ENCODE assay signal across 8 cellular contexts in the genomic region with DNA sequence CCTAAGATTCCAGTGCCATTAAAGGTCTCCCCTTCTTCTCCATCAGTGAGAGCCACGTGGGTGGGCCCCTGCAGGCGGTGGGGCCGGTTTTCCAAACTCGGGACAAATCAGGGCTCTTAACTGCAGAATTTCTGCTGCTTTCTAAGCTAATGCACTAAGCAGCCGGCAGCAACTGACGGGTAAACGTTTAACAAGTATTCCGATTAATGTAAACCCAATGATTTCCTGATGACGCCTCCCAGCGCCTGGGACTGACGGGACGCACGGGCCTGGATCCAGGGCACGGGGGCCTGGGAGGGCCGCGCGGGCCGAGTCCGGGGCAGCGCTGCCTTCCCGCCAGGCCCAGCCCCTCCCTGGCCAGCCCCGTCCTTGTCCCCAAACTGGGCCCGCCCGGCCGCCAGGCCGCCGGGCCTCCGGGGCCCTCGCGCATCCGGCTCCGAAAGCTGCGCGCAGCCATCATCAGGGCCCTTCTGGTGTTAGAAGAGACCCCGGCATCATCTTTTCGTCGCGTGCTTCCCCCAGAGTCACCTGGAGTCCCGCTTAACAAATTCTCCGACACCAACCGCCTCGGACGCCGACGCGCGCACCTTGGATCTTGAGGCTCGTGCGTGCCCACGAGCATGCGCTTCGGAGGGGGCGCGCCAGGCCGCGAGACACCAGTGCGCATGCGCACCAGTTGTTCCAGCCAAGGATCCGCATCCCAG. TPM values are rescaled to one million over a fixed set of nuclear protein-coding genes. Genes with fewer than 3 reads are reported as not detected.
DNase-seq lines count a peak whose midpoint lies in the region; ATAC-seq lines count a peak whose summit lies in the region.

A gene (minus strand): TSS at position 616 of the 704 bp plus-strand sequence. CDS start 1,812 bp downstream, outside the sequence.

- peak; percentile 33 for DNase-seq in A172 (ENCODE audit: low spot score)
- DNase-seq in NCI-H510A (lab: John Stamatoyannopoulos, UW), result peak; percentile 83
- DNase-seq in activated CD4-positive, alpha-beta T cell treated with anti-CD3 and anti-CD28 coated beads for 48 hours, result peak; percentile 85
- peak; percentile 92 for DNase-seq in kidney tubule cell (ENCODE audit: low spot score)
- peak; percentile 52 to 55 for DNase-seq in stimulated activated CD4-positive, alpha-beta T cell treated with anti-CD3 and anti-CD28 coated beads, Interleukin-1b, Interleukin-23, amount 100 ng/mL, for 1 hour (ENCODE audit: low read depth in 2 of 2)

- peak within 1 kb of the TSS; percentile 76 for H3K27ac ChIP-seq in cingulate gyrus (ENCODE audit: low read depth, low read length)

- ATAC-seq in GM18870 (IDR thresholded peaks at IDR 0.05; ENCODE audit: unreplicated experiment) (peak; percentile 50), HG03354 (IDR thresholded peaks at IDR 0.05; ENCODE audit: poor library complexity, severe bottlenecking, unreplicated experiment) (peak; percentile 70)

RNA-seq across cellular contexts. Expression of the gene that starts here (rescaled TPM):
- 4.9 and 7.7 TPM in 2 replicates for total RNA-seq in A172 (2014; rRNA removed; shearing (Covaris generic))

Comparison
In these comparisons a context has a peak if more than half of its experiments do, and no peak if none do; other contexts are left out.
1. Peak in every context shown above with its lines: DNase-seq, ATAC-seq and H3K27ac ChIP-seq.
2. DNase-seq: peak in every context shown above with its lines; median percentile 92 in kidney tubule cell; 85 in activated CD4-positive, alpha-beta T cell treated with anti-CD3 and anti-CD28 coated beads for 48 hours; 83 in NCI-H510A; 54 in stimulated activated CD4-positive, alpha-beta T cell treated with anti-CD3 and anti-CD28 coated beads, Interleukin-1b, Interleukin-23, amount 100 ng/mL, for 1 hour; 33 in A172.